18 cellular contexts compared by ENCODE assay signal in the genomic region with DNA sequence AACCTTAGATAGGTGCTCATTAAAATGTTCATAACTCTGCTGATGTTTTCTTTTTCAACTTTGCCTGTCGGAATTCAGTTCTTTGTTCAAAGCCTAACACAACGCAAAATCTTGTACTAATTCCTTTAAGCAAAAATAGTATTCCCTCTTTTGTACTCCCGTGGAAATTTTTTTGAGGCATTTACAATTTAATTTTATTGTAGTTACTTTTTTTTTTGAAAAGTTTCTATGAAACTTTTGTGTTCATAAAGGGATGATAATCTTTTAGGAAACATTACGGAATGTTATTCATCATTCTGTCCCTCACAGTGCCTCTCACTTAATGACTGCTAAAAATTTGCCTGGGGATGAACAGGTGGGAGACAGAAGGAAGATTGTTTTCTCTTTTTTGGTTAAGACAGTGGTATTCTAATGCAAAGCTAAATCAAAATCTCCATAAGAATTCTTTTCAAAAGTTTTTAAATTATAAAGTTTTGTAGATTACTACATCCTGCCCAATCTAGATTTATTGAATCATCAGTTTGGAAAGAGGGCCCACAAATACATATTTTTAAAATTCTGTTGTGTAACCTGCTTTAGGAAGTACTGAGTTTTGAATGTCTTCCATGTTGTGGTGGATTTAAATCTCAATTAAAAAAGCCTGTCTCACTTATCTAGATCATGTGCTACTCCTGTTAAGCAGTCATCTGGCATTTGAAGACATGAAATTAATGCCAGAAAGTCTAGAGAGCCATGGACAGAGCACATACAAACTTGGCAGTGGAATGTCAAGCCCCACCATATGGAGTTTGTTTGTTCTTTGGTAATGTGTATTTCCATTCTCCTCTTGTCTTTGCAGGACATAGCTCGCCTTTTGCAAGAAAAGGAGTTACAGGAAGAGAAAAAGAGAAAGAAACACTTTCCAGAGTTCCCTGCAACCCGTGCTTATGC. TPM values are rescaled to one million over a fixed set of nuclear protein-coding genes. Genes with fewer than 3 reads are reported as not detected.
DNase-seq lines count a peak whose midpoint lies in the region; ATAC-seq and TF ChIP-seq lines count a peak whose summit lies in the region.
"Had no signal": no experiment of that assay in that cellular context is flagged by ENCODE, and none has a peak within 500 bp of the region (broad histone marks: within the 10 kb centered on the region; RNA-seq: fewer than 3 reads in every experiment).

No MANE protein-coding gene starts in this region.

- no peak overlapping the region for H2AK5ac ChIP-seq in mesenchymal stem cell (ENCODE audit: low read length, severe bottlenecking)

- 86% methylated on average over 4 of the region's 6 CpGs for WGBS in HUES64
- 82% methylated on average over 2 of the region's 6 CpGs for WGBS in mesenchymal stem cell

- peak; percentile 26 for DNase-seq in DMS 273 treated with DMSO at 0.1 percent for 48 hours (lab: John Stamatoyannopoulos, UW)
- DNase-seq in endothelial cell (ENCODE audit: low spot score): no peak
- peak; percentile 68 for DNase-seq in mesenchymal stem cell
- no peak for DNase-seq in activated naive CD4-positive, alpha-beta T cell treated with anti-CD3 and anti-CD28 coated beads for 36 hours
- DNase-seq in breast epithelium (ENCODE audit: low spot score in 2 of 2): no peak
- DNase-seq: activated gamma-delta T cell treated with Interleukin-2 at 50 U/mL for 16 hours, AML-193, DMS153, gastrocnemius medialis, immature natural killer cell, midbrain, NCI-H1436 treated with DMSO at 0.1 percent for 48 hours, NCI-H345, OCI-M1 had no signal

- H3K27me3 ChIP-seq in HUES64 (ENCODE audit: insufficient read depth, low read length) (no peaks in the 10 kb centered on the region), mesenchymal stem cell (ENCODE audit: control insufficient read depth in 1 of 2, insufficient read depth in 1 of 2, low read length in 2 of 2) (no peaks in the 10 kb centered on the region), breast epithelium (no peaks in the 10 kb centered on the region)
- H3K27me3 ChIP-seq: gastrocnemius medialis had no signal

- no peak overlapping the region for H4K8ac ChIP-seq in mesenchymal stem cell (ENCODE audit: low read length)

- H3K36me3 Mint-ChIP-seq in endothelial cell (ENCODE audit: low read depth, unreplicated experiment): peaks cover 13% of the 10 kb centered on the region
- H3K36me3 Mint-ChIP-seq in activated naive CD4-positive, alpha-beta T cell treated with anti-CD3 and anti-CD28 coated beads for 36 hours (ENCODE audit: low read depth): no peaks in the 10 kb centered on the region

- H3K4ac ChIP-seq in mesenchymal stem cell (ENCODE audit: low read depth in 1 of 2, low read length in 2 of 2): no peak overlapping the region

- H3K23ac ChIP-seq in mesenchymal stem cell (ENCODE audit: low read length in 2 of 2): no peak overlapping the region

- TF ChIP-seq POLR2A in breast epithelium (IDR thresholded peaks at IDR 0.05): no peak

- no peak overlapping the region for H4K91ac ChIP-seq in mesenchymal stem cell (ENCODE audit: low read length)

- H2BK120ac ChIP-seq in mesenchymal stem cell (ENCODE audit: low read depth, low read length): no peak overlapping the region

- no peak overlapping the region for H3K4me2 ChIP-seq in mesenchymal stem cell (ENCODE audit: low read length, poor library complexity, severe bottlenecking)

- H3K27me3 Mint-ChIP-seq in endothelial cell (ENCODE audit: unreplicated experiment): peaks cover 3% of the 10 kb centered on the region
- no peaks in the 10 kb centered on the region for H3K27me3 Mint-ChIP-seq in activated naive CD4-positive, alpha-beta T cell treated with anti-CD3 and anti-CD28 coated beads for 36 hours (ENCODE audit: low read depth)

- H3K4me3 ChIP-seq in HUES64 (ENCODE audit: low read length) (no peak overlapping the region), mesenchymal stem cell (ENCODE audit: insufficient read depth in 1 of 2, low read depth in 1 of 2, low read length in 2 of 2) (no peak overlapping the region), breast epithelium (no peak overlapping the region)
- H3K4me3 ChIP-seq: gastrocnemius medialis had no signal

- H3K36me3 ChIP-seq in HUES64 (ENCODE audit: insufficient read depth, low read length): peaks cover 22% of the 10 kb centered on the region; the same call in 1 of the 2 replicates
- H3K36me3 ChIP-seq in mesenchymal stem cell (ENCODE audit: control insufficient read depth in 1 of 2, insufficient read depth in 2 of 2, low read depth in 1 of 2, low read length in 2 of 2): peaks cover 4 to 82% of the 10 kb centered on the region in 2 experiments
- H3K36me3 ChIP-seq in breast epithelium: no peaks in the 10 kb centered on the region

- H2BK12ac ChIP-seq in mesenchymal stem cell (ENCODE audit: low read length in 2 of 2): no peak overlapping the region

- H3K4me1 ChIP-seq in HUES64 (ENCODE audit: insufficient read depth, low read length) (peaks cover 58% of the 10 kb centered on the region), mesenchymal stem cell (ENCODE audit: control insufficient read depth, insufficient read depth, low read depth, low read length) (no peaks in the 10 kb centered on the region), breast epithelium (no peaks in the 10 kb centered on the region)
- H3K4me1 ChIP-seq: gastrocnemius medialis had no signal

- no peak for ATAC-seq in HG03432 (IDR thresholded peaks at IDR 0.05; ENCODE audit: unreplicated experiment)
- no peak for ATAC-seq in GM21576 (IDR thresholded peaks at IDR 0.05; ENCODE audit: unreplicated experiment)
- ATAC-seq: gastrocnemius medialis had no signal

- H3K27ac ChIP-seq in HUES64 (ENCODE audit: low read depth, low read length): peak overlapping the region; percentile 86
- H3K27ac ChIP-seq in mesenchymal stem cell (ENCODE audit: low read length, poor library complexity, severe bottlenecking): no peak overlapping the region
- no peak overlapping the region for H3K27ac ChIP-seq in breast epithelium
- H3K27ac ChIP-seq: gastrocnemius medialis, HL-60 had no signal

- no peak overlapping the region for H3K4me3 Mint-ChIP-seq in endothelial cell (ENCODE audit: unreplicated experiment)
- H3K4me3 Mint-ChIP-seq in activated naive CD4-positive, alpha-beta T cell treated with anti-CD3 and anti-CD28 coated beads for 36 hours: no peak overlapping the region
- H3K4me3 Mint-ChIP-seq: immature natural killer cell had no signal

- H3K9ac ChIP-seq in HUES64 (ENCODE audit: low read depth, low read length) (0 out of 2 replicates have a peak overlapping the region, but pooled peaks have one; percentile 32), mesenchymal stem cell (ENCODE audit: low read length) (no peak overlapping the region)

- H3K79me1 ChIP-seq in mesenchymal stem cell (replicated peaks; ENCODE audit: low read length, poor library complexity, severe bottlenecking): peaks cover 3% of the 10 kb centered on the region

- no peak overlapping the region for H3K18ac ChIP-seq in mesenchymal stem cell (ENCODE audit: low read depth in 1 of 2, low read length in 2 of 2)

- intact Hi-C loops in activated naive CD4-positive, alpha-beta T cell treated with anti-CD3 and anti-CD28 coated beads for 36 hours (cut with micrococcal nuclease): no loop called here
- intact Hi-C loops in breast epithelium (cut with DNase I; ENCODE audit: low total_unique reads): no loop called here

- no peak overlapping the region for H2BK15ac ChIP-seq in mesenchymal stem cell (ENCODE audit: low read depth, poor library complexity, severe bottlenecking)

- H3K9me3 Mint-ChIP-seq in endothelial cell (ENCODE audit: unreplicated experiment): no peaks in the 10 kb centered on the region
- H3K9me3 Mint-ChIP-seq in activated naive CD4-positive, alpha-beta T cell treated with anti-CD3 and anti-CD28 coated beads for 36 hours: no peaks in the 10 kb centered on the region

- no peak overlapping the region for H2AFZ ChIP-seq in mesenchymal stem cell (ENCODE audit: low read depth, low read length)

- H3K4me1 Mint-ChIP-seq in endothelial cell (ENCODE audit: unreplicated experiment): peaks cover 40% of the 10 kb centered on the region
- no peaks in the 10 kb centered on the region for H3K4me1 Mint-ChIP-seq in activated naive CD4-positive, alpha-beta T cell treated with anti-CD3 and anti-CD28 coated beads for 36 hours (ENCODE audit: low read depth)

- CTCF ChIA-PET in activated naive CD4-positive, alpha-beta T cell treated with anti-CD3 and anti-CD28 coated beads for 36 hours (lab: Charles Lee): no interaction called here

- H3K9me3 ChIP-seq in HUES64 (ENCODE audit: insufficient read depth, low read depth, low read length) (no peaks in the 10 kb centered on the region), mesenchymal stem cell (ENCODE audit: control insufficient read depth, low read length) (no peaks in the 10 kb centered on the region), breast epithelium (no peaks in the 10 kb centered on the region)
- H3K9me3 ChIP-seq: gastrocnemius medialis had no signal

- no peak overlapping the region for H2BK5ac ChIP-seq in mesenchymal stem cell (ENCODE audit: low read depth, low read length, poor library complexity, severe bottlenecking)

- H3K27ac Mint-ChIP-seq in endothelial cell (ENCODE audit: unreplicated experiment): peak overlapping the region; percentile 49
- H3K27ac Mint-ChIP-seq in activated naive CD4-positive, alpha-beta T cell treated with anti-CD3 and anti-CD28 coated beads for 36 hours: no peak overlapping the region

- TF ChIP-seq CTCF in endothelial cell (IDR thresholded peaks at IDR 0.05; ENCODE audit: unreplicated experiment) (no peak), breast epithelium (IDR thresholded peaks at IDR 0.05) (no peak)

- no peak overlapping the region for H3K14ac ChIP-seq in mesenchymal stem cell (ENCODE audit: low read length in 2 of 2)

RNA-seq across cellular contexts. Expression of a gene that starts 39.0 kb away (rescaled TPM):
- polyA plus RNA-seq in HUES64 (2013, experiment 1 of 2): not detected
- polyA plus RNA-seq in HUES64 (2013, experiment 2 of 2): 0.25 TPM
- total RNA-seq in endothelial cell (ENCODE audit: unreplicated experiment) (not detected), breast epithelium (under 1 TPM in 1 of 3 donors, not detected in 2; 0.15 TPM)
- 0.55 TPM for polyA plus RNA-seq in mesenchymal stem cell (2013, experiment 1 of 2)
- 0.55 TPM for polyA plus RNA-seq in mesenchymal stem cell (2013, experiment 2 of 2)
- not detected for total RNA-seq in activated naive CD4-positive, alpha-beta T cell treated with anti-CD3 and anti-CD28 coated beads for 36 hours
- total RNA-seq: gastrocnemius medialis had no signal
- polyA plus RNA-seq: immature natural killer cell had no signal

RNA-seq across cellular contexts. Expression of a gene that starts 40.2 kb away (rescaled TPM):
- polyA plus RNA-seq in HUES64 (2013, experiment 1 of 2): 22.2 TPM
- 35.5 TPM for polyA plus RNA-seq in HUES64 (2013, experiment 2 of 2)
- total RNA-seq in endothelial cell (ENCODE audit: unreplicated experiment): 63.5 TPM
- 83.5 TPM for polyA plus RNA-seq in mesenchymal stem cell (2013, experiment 1 of 2)
- 86.8 TPM for polyA plus RNA-seq in mesenchymal stem cell (2013, experiment 2 of 2)
- 1 to 10 TPM; 4.8 to 5.3 TPM for total RNA-seq in activated naive CD4-positive, alpha-beta T cell treated with anti-CD3 and anti-CD28 coated beads for 36 hours
- 100 to 1,000 TPM in 1 of 3 donors, 10 to 100 TPM in 2; 86.9 to 101 (median 93.4) TPM for total RNA-seq in breast epithelium

Comparison
In these comparisons a context has a peak if more than half of its experiments do, and no peak if none do; other contexts are left out.
1. DNase-seq: peak in DMS 273 treated with DMSO at 0.1 percent for 48 hours (single experiment) and mesenchymal stem cell (single experiment); none in endothelial cell (single experiment), activated naive CD4-positive, alpha-beta T cell treated with anti-CD3 and anti-CD28 coated beads for 36 hours (single experiment) and breast epithelium (0 of 2).
2. RNA of a gene that starts 40.2 kb away (total RNA-seq): 86.9 to 101 TPM in breast epithelium and 63.5 TPM in endothelial cell (single experiment); 4.8 to 5.3 TPM in activated naive CD4-positive, alpha-beta T cell treated with anti-CD3 and anti-CD28 coated beads for 36 hours; every median in the first group is over 10 times any median in the second.